11 cellular contexts compared by ENCODE assay signal in the genomic region with DNA sequence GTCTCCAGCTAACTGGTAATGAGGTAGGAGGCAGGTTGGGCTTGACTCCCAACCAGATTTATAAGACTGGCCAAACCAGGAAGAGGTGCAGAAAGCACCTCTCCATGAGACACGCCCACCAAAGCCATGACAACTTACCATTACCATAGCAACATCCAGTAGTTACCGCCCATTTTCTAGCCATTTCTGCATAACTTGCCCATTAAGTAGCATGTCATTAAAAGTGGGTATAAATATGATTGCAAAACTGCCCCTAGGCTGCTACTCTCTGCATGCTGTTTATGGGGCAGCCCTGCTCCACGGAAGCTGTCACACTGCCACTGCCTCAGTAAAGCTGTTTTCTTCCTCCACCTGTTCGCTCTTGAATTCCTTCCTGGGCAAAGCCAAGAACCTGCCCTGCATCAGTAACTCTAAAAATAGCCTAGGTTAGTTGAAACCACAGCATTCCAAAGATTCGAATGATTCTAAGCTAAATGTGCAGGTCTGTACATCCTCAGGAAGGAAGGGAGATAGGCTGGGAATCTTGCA.
DNase-seq lines count a peak whose midpoint lies in the region; FAIRE-seq and TF ChIP-seq lines count a peak whose summit lies in the region.
"Had no signal": no experiment of that assay in that cellular context is flagged by ENCODE, and none has a peak within 500 bp of the region (broad histone marks: within the 10 kb centered on the region; RNA-seq: fewer than 3 reads in every experiment).

No MANE protein-coding gene starts in this region.

- no peak overlapping the region for H3K14ac ChIP-seq in trophoblast cell (ENCODE audit: low read length)

- no peak overlapping the region for H3K23ac ChIP-seq in trophoblast cell (ENCODE audit: low read length)

- H3K9ac ChIP-seq in trophoblast cell (ENCODE audit: low read length) = no peak overlapping the region

- no peak overlapping the region for H4K12ac ChIP-seq in trophoblast cell (ENCODE audit: low read depth, low read length)

- no peak overlapping the region for H4K91ac ChIP-seq in trophoblast cell (ENCODE audit: low read depth, low read length)

- H3K4me2 ChIP-seq in trophoblast cell (ENCODE audit: low read length) = peak overlapping the region; percentile 13

- H3K27me3 ChIP-seq in trophoblast cell (ENCODE audit: insufficient read depth, low read length) = no peaks in the 10 kb centered on the region

- H3K4me3 ChIP-seq in HEK293 (ENCODE audit: low read depth, low read length) (no peak overlapping the region), trophoblast cell (ENCODE audit: low read depth, low read length) (no peak overlapping the region)

- POLR2A ChIA-PET in HEK293 (lab: Yijun Ruan, JAX) = no interaction called here

- H3K18ac ChIP-seq in trophoblast cell (ENCODE audit: low read length) = no peak overlapping the region

- CTCF ChIA-PET in HEK293 (lab: Yijun Ruan, JAX) = interaction anchor here (0.5 to 2.1 kb wide), 4 partner anchors 11 to 1404 kb away, joined by 4 to 6 read pairs (median 5); no protein-coding TSS in a partner anchor

- no peak overlapping the region for H2BK5ac ChIP-seq in trophoblast cell (ENCODE audit: low read depth, low read length, poor library complexity)

- no peak overlapping the region for H2AK5ac ChIP-seq in trophoblast cell (ENCODE audit: low read length)

- DNase-seq in NCI-H69 (lab: John Stamatoyannopoulos, UW) (peak; percentile 13), cerebellar cortex (ENCODE audit: low spot score) (peak; percentile 55), trophoblast cell (peak; percentile 6 to 52), frontal cortex (ENCODE audit: low spot score in 2 of 2) (no peak), OCI-M2 (lab: John Stamatoyannopoulos, UW; ENCODE audit: unreplicated experiment) (no peak)
- DNase-seq in activated CD4-positive, alpha-beta T cell treated with anti-CD3 and anti-CD28 coated beads for 1 hour = no peak
- DNase-seq: activated CD8-positive, alpha-beta memory T cell treated with anti-CD3 and anti-CD28 coated beads for 24 hours; islet precursor cell; NCI-H1092 treated with DMSO at 0.1 percent for 48 hours had no signal

- FAIRE-seq in frontal cortex (lab: Jason Lieb, UNC) = no peak

- H3K79me1 ChIP-seq in trophoblast cell (ENCODE audit: low read length) = no peaks in the 10 kb centered on the region

- H2BK12ac ChIP-seq in trophoblast cell (ENCODE audit: low read length) = no peak overlapping the region

- no peak for TF ChIP-seq CTCF in HEK293 (tag by site-specific recombination; IDR thresholded peaks at IDR 0.05)

- no peak overlapping the region for H3K27ac ChIP-seq in HEK293 (ENCODE audit: extremely low read depth, low read depth, low read length)
- H3K27ac ChIP-seq in trophoblast cell (ENCODE audit: low read depth, low read length) = no peak overlapping the region
- H3K27ac ChIP-seq: HL-60 had no signal

- H3K9me3 ChIP-seq in HEK293 (ENCODE audit: control insufficient read depth, insufficient read depth, low read depth, low read length) (no peaks in the 10 kb centered on the region), trophoblast cell (ENCODE audit: insufficient read depth, low read depth, low read length) (peaks cover 2% of the 10 kb centered on the region)

- H4K8ac ChIP-seq in trophoblast cell (ENCODE audit: low read depth, low read length) = no peak overlapping the region

- no peaks in the 10 kb centered on the region for H3K36me3 ChIP-seq in HEK293 (ENCODE audit: control insufficient read depth in 2 of 2, insufficient read depth in 1 of 2, low read length in 2 of 2)
- no peaks in the 10 kb centered on the region for H3K36me3 ChIP-seq in trophoblast cell (ENCODE audit: control insufficient read depth in 1 of 2, insufficient read depth in 2 of 2, low read length in 2 of 2)

- H3K4me1 ChIP-seq in HEK293 (ENCODE audit: control insufficient read depth, insufficient read depth, low read length) (no peaks in the 10 kb centered on the region), trophoblast cell (ENCODE audit: control insufficient read depth in 1 of 2, insufficient read depth in 2 of 2, low read length in 2 of 2) (peaks cover 0 to 15% of the 10 kb centered on the region in 2 experiments)

- no peaks in the 10 kb centered on the region for H3K79me2 ChIP-seq in trophoblast cell (ENCODE audit: control insufficient read depth, insufficient read depth, low read length, poor library complexity)

- H2AFZ ChIP-seq in trophoblast cell (ENCODE audit: insufficient read depth, low read length, poor library complexity) = no peak overlapping the region

- no peak overlapping the region for H3K4ac ChIP-seq in trophoblast cell (ENCODE audit: low read depth, low read length)

- H2BK120ac ChIP-seq in trophoblast cell (ENCODE audit: insufficient read depth, low read length, poor library complexity) = no peak overlapping the region

- no CpG with 5 or more reads among the region's 5 CpGs for WGBS in trophoblast cell (ENCODE audit: extremely low coverage, insufficient coverage, insufficient read length)

TF ChIP-seq in HEK293, 187 proteins besides CTCF, POLR2A, EP300 and RAD21:
- TF ChIP-seq, protein P1, sequence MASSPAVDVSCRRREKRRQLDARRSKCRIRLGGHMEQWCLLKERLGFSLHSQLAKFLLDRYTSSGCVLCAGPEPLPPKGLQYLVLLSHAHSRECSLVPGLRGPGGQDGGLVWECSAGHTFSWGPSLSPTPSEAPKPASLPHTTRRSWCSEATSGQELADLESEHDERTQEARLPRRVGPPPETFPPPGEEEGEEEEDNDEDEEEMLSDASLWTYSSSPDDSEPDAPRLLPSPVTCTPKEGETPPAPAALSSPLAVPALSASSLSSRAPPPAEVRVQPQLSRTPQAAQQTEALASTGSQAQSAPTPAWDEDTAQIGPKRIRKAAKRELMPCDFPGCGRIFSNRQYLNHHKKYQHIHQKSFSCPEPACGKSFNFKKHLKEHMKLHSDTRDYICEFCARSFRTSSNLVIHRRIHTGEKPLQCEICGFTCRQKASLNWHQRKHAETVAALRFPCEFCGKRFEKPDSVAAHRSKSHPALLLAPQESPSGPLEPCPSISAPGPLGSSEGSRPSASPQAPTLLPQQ (tag by site-specific recombination; IDR thresholded peaks at IDR 0.05) = no peak
- TF ChIP-seq SCRT2 (tag by site-specific recombination; IDR thresholded peaks at IDR 0.05) (0 out of 2 replicates have a peak, but pooled peaks have one; percentile 33), ZNF114 (tag by site-specific recombination; IDR thresholded peaks at IDR 0.05) (no peak), ZNF239 (tag by site-specific recombination; IDR thresholded peaks at IDR 0.05) (no peak), ZNF423 (tag by site-specific recombination; IDR thresholded peaks at IDR 0.05) (no peak), ZNF214 (tag by site-specific recombination; IDR thresholded peaks at IDR 0.05; ENCODE audit: borderline replicate concordance) (no peak), ZXDB (tag by site-specific recombination; IDR thresholded peaks at IDR 0.05) (no peak), ZNF449 (tag by site-specific recombination; IDR thresholded peaks at IDR 0.05) (peak; percentile 95), ZNF157 (tag by site-specific recombination; IDR thresholded peaks at IDR 0.05) (no peak), ZNF623 (tag by site-specific recombination; IDR thresholded peaks at IDR 0.05) (no peak), ZNF571 (tag by site-specific recombination; IDR thresholded peaks at IDR 0.05) (no peak), ZNF777 (tag by site-specific recombination; IDR thresholded peaks at IDR 0.05; ENCODE audit: borderline replicate concordance) (no peak), ZSCAN30 (tag by site-specific recombination; IDR thresholded peaks at IDR 0.05) (no peak), ZNF558 (tag by site-specific recombination; IDR thresholded peaks at IDR 0.05) (no peak), ZBTB7A (tag by site-specific recombination; IDR thresholded peaks at IDR 0.05; ENCODE audit: low read depth) (no peak), BCL11B (tag by site-specific recombination; IDR thresholded peaks at IDR 0.05; ENCODE audit: low read depth) (no peak), SCRT1 (tag by site-specific recombination; IDR thresholded peaks at IDR 0.05; ENCODE audit: borderline replicate concordance) (no peak), KLF9 (tag by site-specific recombination; IDR thresholded peaks at IDR 0.05; ENCODE audit: low read depth) (0 out of 2 replicates have a peak, but pooled peaks have one; percentile 40)

Comparison
In these comparisons a context has a peak if more than half of its experiments do, and no peak if none do; other contexts are left out.
1. DNase-seq: peak in NCI-H69 (single experiment), cerebellar cortex (single experiment) and trophoblast cell (2 of 2); none in frontal cortex (0 of 2), OCI-M2 (single experiment) and activated CD4-positive, alpha-beta T cell treated with anti-CD3 and anti-CD28 coated beads for 1 hour (single experiment).